ENCODE assay signal across 8 cellular contexts in the genomic region with DNA sequence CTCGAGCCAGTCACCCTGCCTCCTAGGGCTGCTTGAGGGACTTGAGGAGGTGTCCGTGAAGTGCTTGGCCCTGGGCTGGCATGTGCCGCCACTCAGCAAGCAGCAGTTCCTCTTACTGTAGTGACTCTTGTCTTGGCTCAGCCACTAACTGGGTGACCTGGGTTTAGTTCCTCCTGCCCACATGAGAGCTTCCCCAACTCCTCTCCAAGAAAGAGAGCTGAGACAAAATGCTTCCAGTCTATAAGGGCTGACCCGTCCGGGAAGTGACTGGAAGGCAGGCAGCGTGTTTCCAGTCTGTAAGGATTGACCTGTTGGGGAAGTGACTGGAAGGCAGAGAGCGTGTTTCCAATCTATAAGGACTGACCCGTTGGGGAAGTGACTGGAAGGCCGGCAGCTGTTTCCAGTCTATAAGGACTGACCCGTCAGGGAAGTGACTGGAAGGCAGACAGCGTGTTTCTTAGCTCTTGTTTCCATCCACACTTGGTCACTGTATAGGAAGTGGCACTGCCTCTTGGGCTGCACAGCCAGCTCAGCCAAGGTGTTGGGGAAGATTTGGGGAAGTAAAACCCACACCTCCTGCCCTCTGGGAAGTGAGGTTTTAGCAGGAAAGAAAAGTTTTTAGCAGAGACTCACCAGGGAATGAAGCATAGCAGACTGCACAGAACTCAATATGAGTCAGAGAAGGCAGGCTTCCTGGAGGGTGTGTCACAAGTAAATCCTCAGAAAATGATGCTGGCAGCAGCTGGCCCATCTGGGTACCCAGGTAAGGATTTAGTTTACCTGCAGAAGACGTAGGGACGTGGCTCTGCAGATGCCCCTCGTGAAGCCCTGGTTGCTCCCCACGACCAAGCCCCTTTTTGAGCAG. TPM values are rescaled to one million over a fixed set of nuclear protein-coding genes. Genes with fewer than 3 reads are reported as not detected.
DNase-seq lines count a peak whose midpoint lies in the region; TF ChIP-seq lines count a peak whose summit lies in the region.

No MANE protein-coding gene starts in this region.

- no peaks in the 10 kb centered on the region for H3K27me3 Mint-ChIP-seq in CD4-positive, alpha-beta memory T cell
- H3K27me3 Mint-ChIP-seq in nephron progenitor cell (ENCODE audit: low read depth, poor library complexity), result no peaks in the 10 kb centered on the region

- H3K9ac ChIP-seq in OCI-LY3 (ENCODE audit: low read length), result no peak overlapping the region; the same call in 1 of the 2 replicates

- no peaks in the 10 kb centered on the region for H3K79me2 ChIP-seq in OCI-LY3 (ENCODE audit: low read length)

- no peaks in the 10 kb centered on the region for H3K9me3 ChIP-seq in CD4-positive, alpha-beta memory T cell (ENCODE audit: control insufficient read depth in 1 of 2, low read length in 2 of 2)
- no peaks in the 10 kb centered on the region for H3K9me3 ChIP-seq in OCI-LY3 (ENCODE audit: insufficient read depth, low read length)

- H4K20me1 ChIP-seq in OCI-LY3 (ENCODE audit: insufficient read depth, low read length), result no peaks in the 10 kb centered on the region

- no peak overlapping the region for H3K4me3 Mint-ChIP-seq in CD4-positive, alpha-beta memory T cell
- no peak overlapping the region for H3K4me3 Mint-ChIP-seq in nephron progenitor cell

- POLR2A ChIA-PET in CD4-positive, alpha-beta memory T cell (lab: Charles Lee; ENCODE audit: partially characterized antibody), result no interaction called here

- no peaks in the 10 kb centered on the region for H3K27me3 ChIP-seq in CD4-positive, alpha-beta memory T cell (ENCODE audit: insufficient read depth, low read length)
- no peaks in the 10 kb centered on the region for H3K27me3 ChIP-seq in OCI-LY3 (ENCODE audit: low read depth, low read length)

- H3K36me3 Mint-ChIP-seq in CD4-positive, alpha-beta memory T cell, result peaks cover 36 to 59% of the 10 kb centered on the region in 2 donors
- peaks cover 48% of the 10 kb centered on the region for H3K36me3 Mint-ChIP-seq in nephron progenitor cell (ENCODE audit: low read depth)

- H3K36me3 ChIP-seq in CD4-positive, alpha-beta memory T cell (ENCODE audit: insufficient read depth, low read length), result peaks cover 29% of the 10 kb centered on the region
- peaks cover 32% of the 10 kb centered on the region for H3K36me3 ChIP-seq in OCI-LY3 (replicated peaks; ENCODE audit: low read depth, low read length)

- H3K27ac ChIP-seq in CD4-positive, alpha-beta memory T cell (ENCODE audit: low read depth, low read length), result no peak overlapping the region
- peak overlapping the region; percentile 44 for H3K27ac ChIP-seq in OCI-LY3 (ENCODE audit: low read length)
- H3K27ac ChIP-seq in epithelial cell of prostate, result peak overlapping the region; percentile 63

- peaks cover 0 to 4% (median 2%) of the 10 kb centered on the region in 4 donors for H3K4me1 Mint-ChIP-seq in CD4-positive, alpha-beta memory T cell
- H3K4me1 Mint-ChIP-seq in nephron progenitor cell, result no peaks in the 10 kb centered on the region

- CTCF ChIA-PET in CD4-positive, alpha-beta memory T cell (lab: Charles Lee; ENCODE audit: partially characterized antibody), result interaction anchor here (0.8 to 3.9 kb wide), 6 partner anchors 13 to 99 kb away, joined by 3 to 22 read pairs (median 3); a partner anchor contains a TSS

- H3K4me1 ChIP-seq in CD4-positive, alpha-beta memory T cell (ENCODE audit: insufficient read depth, low read length), result no peaks in the 10 kb centered on the region
- H3K4me1 ChIP-seq in OCI-LY3 (ENCODE audit: low read length), result peaks cover 45% of the 10 kb centered on the region

- no peak for DNase-seq in CD4-positive, alpha-beta memory T cell
- DNase-seq in epithelial cell of prostate (ENCODE audit: low read depth, low spot score), result peak; percentile 43
- DNase-seq in nephron progenitor cell, result no peak
- no peak for DNase-seq in stimulated activated CD4-positive, alpha-beta T cell treated with anti-CD3 and anti-CD28 coated beads, Interleukin-15, amount 100 ng/mL, for 24 hours
- no peak for DNase-seq in SK-N-DZ (ENCODE audit: low spot score)
- no peak for DNase-seq in GM19238 (ENCODE audit: insufficient read length, low spot score)
- DNase-seq in putamen (ENCODE audit: low spot score), result no peak

- no peak overlapping the region for H3K4me3 ChIP-seq in CD4-positive, alpha-beta memory T cell (ENCODE audit: low read length in 2 of 2)
- no peak overlapping the region for H3K4me3 ChIP-seq in OCI-LY3 (ENCODE audit: low read length)

- H3K4me2 ChIP-seq in OCI-LY3 (ENCODE audit: low read length), result peak overlapping the region; percentile 36

- TF ChIP-seq CTCF in OCI-LY3 (IDR thresholded peaks at IDR 0.05; ENCODE audit: low read depth, low read length), result no peak
- no peak for TF ChIP-seq CTCF in nephron progenitor cell (IDR thresholded peaks at IDR 0.05)

- peak overlapping the region in 4 of 7 donors; percentile 22 to 43 (median 36) for H3K27ac Mint-ChIP-seq in CD4-positive, alpha-beta memory T cell
- peak overlapping the region; percentile 74 for H3K27ac Mint-ChIP-seq in nephron progenitor cell

- intact Hi-C loops in CD4-positive, alpha-beta memory T cell (cut with micrococcal nuclease), result loop anchor here (1.0 kb wide), 2 partner anchors 29 to 53 kb away; a partner anchor contains a TSS

- no peak overlapping the region for H2AFZ ChIP-seq in OCI-LY3 (ENCODE audit: low read depth, low read length)

- H3K9me3 Mint-ChIP-seq in CD4-positive, alpha-beta memory T cell, result peaks cover 0 to 2% (median 0%) of the 10 kb centered on the region in 8 donors
- H3K9me3 Mint-ChIP-seq in nephron progenitor cell, result no peaks in the 10 kb centered on the region

RNA-seq across cellular contexts. Expression of a gene that starts 53.2 kb away (rescaled TPM):
- total RNA-seq in CD4-positive, alpha-beta memory T cell, result 10 to 100 TPM; 26.3 to 33.7 TPM
- 10 to 100 TPM; 10.6 to 13.1 TPM for polyA plus RNA-seq in CD4-positive, alpha-beta memory T cell
- polyA plus RNA-seq in SK-N-DZ (2014; cell fraction: cytosol; rRNA removed), result 109 and 110 TPM in 2 replicates
- polyA plus RNA-seq in SK-N-DZ (2014; cell fraction: nucleus; rRNA removed), result 98.3 and 106 TPM in 2 replicates
